8 cellular contexts compared by ENCODE assay signal in genomic region chr1:11681071-11681771, GRCh38.
DNase-seq lines count a peak whose midpoint lies in the region; ATAC-seq and TF ChIP-seq lines count a peak whose summit lies in the region.

TSS of gene MAD2L2 (minus strand) at chr1:11681148. CDS start at chr1:11680601, 547 bp downstream.

- peak within 1 kb of the TSS; percentile 98 for H3K4me3 Mint-ChIP-seq in memory B cell

- peaks cover 82% of the 10 kb centered on the region for H3K4me1 ChIP-seq in BLaER1
- H3K4me1 ChIP-seq in effector memory CD4-positive, alpha-beta T cell (ENCODE audit: control insufficient read depth, insufficient read depth, low read length, poor library complexity, severe bottlenecking), result peaks cover 9% of the 10 kb centered on the region

- H3K27me3 Mint-ChIP-seq in memory B cell, result peaks cover 3% of the 10 kb centered on the region

- no peaks in the 10 kb centered on the region for H3K27me3 ChIP-seq in BLaER1
- no peaks in the 10 kb centered on the region for H3K27me3 ChIP-seq in effector memory CD4-positive, alpha-beta T cell (replicated peaks; ENCODE audit: control insufficient read depth, insufficient read depth, low read length, poor library complexity, severe bottlenecking)

- H3K4me2 ChIP-seq in BLaER1, result peak within 1 kb of the TSS; percentile 97

- peak within 1 kb of the TSS; percentile 97 for H3K9ac ChIP-seq in BLaER1

- H4K20me1 ChIP-seq in BLaER1, result peaks cover 60% of the 10 kb centered on the region

- no peaks in the 10 kb centered on the region for H3K36me3 Mint-ChIP-seq in memory B cell

- H3K27ac ChIP-seq in BLaER1, result peak within 1 kb of the TSS; percentile 91
- H3K27ac ChIP-seq in effector memory CD4-positive, alpha-beta T cell (ENCODE audit: insufficient read depth, low read length, poor library complexity, severe bottlenecking), result peak within 1 kb of the TSS; percentile 70

- ATAC-seq in HG03432 (IDR thresholded peaks at IDR 0.05; ENCODE audit: unreplicated experiment) (peak; percentile 84), memory B cell (ENCODE audit: low read depth) (peak; percentile 93)

- peaks cover 38% of the 10 kb centered on the region for H3K36me3 ChIP-seq in BLaER1
- H3K36me3 ChIP-seq in effector memory CD4-positive, alpha-beta T cell (ENCODE audit: control insufficient read depth, insufficient read depth, low read length), result peaks cover 7% of the 10 kb centered on the region

- DNase-seq in NCI-H82 treated with DMSO at 0.1 percent for 48 hours (lab: John Stamatoyannopoulos, UW; ENCODE audit: unreplicated experiment), result peak; percentile 84
- DNase-seq in activated CD8-positive, alpha-beta memory T cell treated with anti-CD3 and anti-CD28 coated beads for 24 hours, result peak; percentile 96
- DNase-seq in effector memory CD4-positive, alpha-beta T cell, result peak; percentile 84 to 85 (median 84)
- peak; percentile 86 to 92 for DNase-seq in memory B cell (ENCODE audit: low spot score in 2 of 2)
- DNase-seq in stimulated activated CD4-positive, alpha-beta T cell treated with anti-CD3 and anti-CD28 coated beads, TNF-alpha, amount 100 ng/mL, for 48 hours (ENCODE audit: low read depth in 3 of 3), result peak; percentile 70 to 96 (median 80)

- H3K4me1 Mint-ChIP-seq in memory B cell, result peaks cover 11% of the 10 kb centered on the region

- H3K9me3 ChIP-seq in BLaER1, result no peaks in the 10 kb centered on the region
- no peaks in the 10 kb centered on the region for H3K9me3 ChIP-seq in effector memory CD4-positive, alpha-beta T cell (ENCODE audit: control insufficient read depth, low read length)

- peak; percentile 71 for TF ChIP-seq POLR2A in GM19193 (IDR thresholded peaks at IDR 0.05; ENCODE audit: extremely low read depth, insufficient read depth, insufficient read length)

- H3K4me3 ChIP-seq in BLaER1, result peak within 1 kb of the TSS; percentile 97
- H3K4me3 ChIP-seq in effector memory CD4-positive, alpha-beta T cell (ENCODE audit: insufficient read depth, low read depth, low read length, poor library complexity, severe bottlenecking), result peak within 1 kb of the TSS; percentile 99

- no peaks in the 10 kb centered on the region for H3K9me3 Mint-ChIP-seq in memory B cell

- H3K27ac Mint-ChIP-seq in memory B cell, result peak within 1 kb of the TSS; percentile 84

Comparison
In these comparisons a context has a peak if more than half of its experiments do, and no peak if none do; other contexts are left out.
1. Peak in every context shown above with its lines: DNase-seq, ATAC-seq, H3K4me3 ChIP-seq and H3K27ac ChIP-seq.